2 cellular contexts compared by ENCODE assay signal in the genomic region with DNA sequence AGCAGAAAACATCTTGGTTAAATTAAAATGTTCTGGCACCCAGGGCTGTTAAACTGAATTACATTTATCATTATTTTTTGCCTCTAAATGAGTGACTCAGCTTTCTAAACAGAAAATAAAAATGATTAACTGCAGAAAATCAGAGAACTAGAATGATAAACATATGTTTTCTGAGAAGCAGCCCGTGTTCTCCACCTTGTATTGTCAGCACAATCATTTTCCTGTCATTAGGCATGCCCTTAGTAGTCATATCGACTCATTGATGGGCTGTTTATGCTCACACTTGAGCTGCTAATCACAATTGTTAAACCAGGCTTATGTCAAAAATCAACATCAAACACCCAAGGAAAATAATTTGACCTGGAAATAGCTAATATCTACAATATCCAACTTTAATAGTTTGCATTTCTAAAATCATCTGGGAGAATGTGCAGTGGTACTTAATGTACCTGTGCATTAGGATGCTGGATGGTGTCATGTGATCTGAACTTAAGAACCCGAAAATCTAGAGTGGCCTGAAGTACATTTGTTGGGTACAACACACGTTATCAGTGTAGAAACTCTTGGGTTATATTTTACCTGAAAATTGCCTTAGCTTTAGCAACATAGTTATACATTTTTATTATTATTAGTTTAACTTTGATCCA.
TF ChIP-seq lines count a peak whose summit lies in the region.

No MANE protein-coding gene starts in this region.

TF ChIP-seq in HCT116, 20 proteins besides CTCF, POLR2A, EP300 and RAD21 (continued from another document):
- TF ChIP-seq REST (IDR thresholded peaks at IDR 0.05; ENCODE audit: low read depth) (no peak), EGR1 (IDR thresholded peaks at IDR 0.05; ENCODE audit: low read depth) (no peak), SRF (IDR thresholded peaks at IDR 0.05; ENCODE audit: low read depth) (no peak), ZFX (IDR thresholded peaks at IDR 0.05) (no peak)
- TF ChIP-seq, protein P1, sequence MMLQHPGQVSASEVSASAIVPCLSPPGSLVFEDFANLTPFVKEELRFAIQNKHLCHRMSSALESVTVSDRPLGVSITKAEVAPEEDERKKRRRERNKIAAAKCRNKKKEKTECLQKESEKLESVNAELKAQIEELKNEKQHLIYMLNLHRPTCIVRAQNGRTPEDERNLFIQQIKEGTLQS (IDR thresholded peaks at IDR 0.05): no peak
- TF ChIP-seq, protein P2, sequence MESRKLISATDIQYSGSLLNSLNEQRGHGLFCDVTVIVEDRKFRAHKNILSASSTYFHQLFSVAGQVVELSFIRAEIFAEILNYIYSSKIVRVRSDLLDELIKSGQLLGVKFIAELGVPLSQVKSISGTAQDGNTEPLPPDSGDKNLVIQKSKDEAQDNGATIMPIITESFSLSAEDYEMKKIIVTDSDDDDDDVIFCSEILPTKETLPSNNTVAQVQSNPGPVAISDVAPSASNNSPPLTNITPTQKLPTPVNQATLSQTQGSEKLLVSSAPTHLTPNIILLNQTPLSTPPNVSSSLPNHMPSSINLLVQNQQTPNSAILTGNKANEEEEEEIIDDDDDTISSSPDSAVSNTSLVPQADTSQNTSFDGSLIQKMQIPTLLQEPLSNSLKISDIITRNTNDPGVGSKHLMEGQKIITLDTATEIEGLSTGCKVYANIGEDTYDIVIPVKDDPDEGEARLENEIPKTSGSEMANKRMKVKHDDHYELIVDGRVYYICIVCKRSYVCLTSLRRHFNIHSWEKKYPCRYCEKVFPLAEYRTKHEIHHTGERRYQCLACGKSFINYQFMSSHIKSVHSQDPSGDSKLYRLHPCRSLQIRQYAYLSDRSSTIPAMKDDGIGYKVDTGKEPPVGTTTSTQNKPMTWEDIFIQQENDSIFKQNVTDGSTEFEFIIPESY (IDR thresholded peaks at IDR 0.05; ENCODE audit: extremely low read depth, insufficient replicate concordance, low read length): no peak

TF ChIP-seq in neural cell, 6 proteins besides CTCF, POLR2A, EP300 and RAD21 (continued from another document):
- TF ChIP-seq MXI1 (conservative IDR thresholded peaks at IDR 0.05; ENCODE audit: poor library complexity, severe bottlenecking): no peak
- no peak for TF ChIP-seq EZH2 (IDR thresholded peaks at IDR 0.05; ENCODE audit: borderline replicate concordance, insufficient read depth, low read length, poor library complexity, severe bottlenecking)
- TF ChIP-seq POLR2AphosphoS5 (IDR thresholded peaks at IDR 0.05): no peak
- no peak for TF ChIP-seq TAF1 (IDR thresholded peaks at IDR 0.05; ENCODE audit: low read depth)
